ENCODE assay signal across 2 cellular contexts in genomic region chr9:94809778-94810177, GRCh38.
TF ChIP-seq lines count a peak whose summit lies in the region.

No MANE protein-coding gene starts in this region.

TF ChIP-seq in H1, 55 proteins besides CTCF, POLR2A, EP300 and RAD21:
- TF ChIP-seq SP4 (IDR thresholded peaks at IDR 0.05; ENCODE audit: low read length) = no peak
- no peak for TF ChIP-seq TAF7 (optimal IDR thresholded peaks at IDR 0.05; ENCODE audit: borderline replicate concordance, low read depth, low read length)
- TF ChIP-seq NRF1 (IDR thresholded peaks at IDR 0.05; ENCODE audit: low read depth, low read length) = no peak
- no peak for TF ChIP-seq RBBP5 (IDR thresholded peaks at IDR 0.05; ENCODE audit: borderline replicate concordance, low read depth, low read length)
- no peak for TF ChIP-seq POU5F1 (IDR thresholded peaks at IDR 0.05; ENCODE audit: low read depth, low read length)
TF ChIP-seq in H1: peak in this region for 0.

TF ChIP-seq in GM23338, 12 proteins besides CTCF, POLR2A, EP300 and RAD21:
- TF ChIP-seq ETS1 (IDR thresholded peaks at IDR 0.05) = no peak
- TF ChIP-seq ZNF114 (CRISPR knock-in tag; IDR thresholded peaks at IDR 0.05) = no peak
- TF ChIP-seq STAT1 (IDR thresholded peaks at IDR 0.05; ENCODE audit: unreplicated experiment) = no peak
- no peak for TF ChIP-seq EZH2 (IDR thresholded peaks at IDR 0.05; ENCODE audit: low read depth, unreplicated experiment)
- TF ChIP-seq NANOG (IDR thresholded peaks at IDR 0.05; ENCODE audit: borderline replicate concordance) = no peak
- no peak for TF ChIP-seq JUNB (IDR thresholded peaks at IDR 0.05; ENCODE audit: unreplicated experiment)
- TF ChIP-seq POLR2AphosphoS5 (IDR thresholded peaks at IDR 0.05; ENCODE audit: low read depth) = no peak
- TF ChIP-seq EZH2phosphoT487 (IDR thresholded peaks at IDR 0.05; ENCODE audit: unreplicated experiment) = no peak
- TF ChIP-seq CREB1 (CRISPR knock-in tag; IDR thresholded peaks at IDR 0.05; ENCODE audit: low read depth) = no peak
- no peak for TF ChIP-seq REST (IDR thresholded peaks at IDR 0.05; ENCODE audit: unreplicated experiment)
- TF ChIP-seq ZNF462 (CRISPR knock-in tag; IDR thresholded peaks at IDR 0.05) = no peak
- TF ChIP-seq ZNF331 (CRISPR knock-in tag; IDR thresholded peaks at IDR 0.05; ENCODE audit: low read depth) = no peak
